In the genomic region with DNA sequence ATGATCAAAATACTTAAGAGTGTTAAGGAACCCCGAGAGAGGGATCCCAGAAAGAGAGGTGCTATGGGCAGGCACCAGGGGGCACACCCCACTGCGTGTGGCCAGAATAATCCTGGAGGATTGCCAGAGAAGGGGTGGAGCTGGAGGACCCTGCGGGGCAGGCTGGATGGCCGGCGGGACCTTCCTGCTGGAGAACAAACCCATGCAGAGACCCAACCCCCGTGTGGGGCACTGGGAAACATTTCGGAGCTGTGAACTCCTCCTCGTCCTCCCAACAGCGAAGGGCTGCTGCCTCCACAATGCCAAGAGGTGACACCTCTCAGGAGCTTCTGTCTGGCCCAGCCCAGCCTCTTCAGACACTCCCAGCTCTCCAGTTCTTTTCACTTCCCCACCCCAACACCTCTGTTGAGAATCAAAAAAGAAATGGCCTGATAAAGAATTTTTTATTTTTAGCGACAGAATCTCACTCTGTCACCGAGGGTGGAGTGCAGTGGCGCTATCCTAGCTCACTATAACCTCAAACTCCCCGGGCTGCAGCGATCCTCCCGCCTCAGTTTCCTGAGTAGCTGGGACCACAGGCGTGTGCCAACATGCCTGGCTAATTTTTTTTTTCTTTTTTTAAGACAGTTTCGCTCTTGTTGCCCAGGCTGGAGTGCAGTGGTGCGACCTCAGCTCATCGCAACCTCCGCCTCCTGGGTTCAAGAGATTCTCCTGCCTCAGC, we compare ENCODE assay signal across 1 cellular context.
TF ChIP-seq lines count a peak whose summit lies in the region.

No MANE protein-coding gene starts in this region.

TF ChIP-seq in HEK293, 187 proteins besides CTCF, POLR2A, EP300 and RAD21:
- TF ChIP-seq GLIS2 (tag by site-specific recombination; IDR thresholded peaks at IDR 0.05) (0 out of 2 replicates have a peak, but pooled peaks have one; percentile 16), ZNF18 (tag by site-specific recombination; IDR thresholded peaks at IDR 0.05) (no peak), PRDM4 (tag by site-specific recombination; IDR thresholded peaks at IDR 0.05) (0 out of 2 replicates have a peak, but pooled peaks have one; percentile 69), ZBTB8A (tag by site-specific recombination; IDR thresholded peaks at IDR 0.05) (no peak), ZNF660 (tag by site-specific recombination; IDR thresholded peaks at IDR 0.05) (no peak), ZNF629 (tag by site-specific recombination; IDR thresholded peaks at IDR 0.05) (no peak), ZIC2 (tag by site-specific recombination; IDR thresholded peaks at IDR 0.05) (peak; percentile 63), ZNF114 (tag by site-specific recombination; IDR thresholded peaks at IDR 0.05) (no peak), ZNF248 (tag by site-specific recombination; IDR thresholded peaks at IDR 0.05) (no peak), ZNF391 (tag by site-specific recombination; IDR thresholded peaks at IDR 0.05; ENCODE audit: borderline replicate concordance, low read depth) (no peak), HOXA7 (CRISPR knock-in tag; IDR thresholded peaks at IDR 0.05; ENCODE audit: borderline replicate concordance) (no peak), PRDM6 (tag by site-specific recombination; IDR thresholded peaks at IDR 0.05) (no peak), KLF7 (tag by site-specific recombination; IDR thresholded peaks at IDR 0.05; ENCODE audit: borderline replicate concordance) (no peak), ZNF202 (tag by site-specific recombination; IDR thresholded peaks at IDR 0.05; ENCODE audit: borderline replicate concordance) (no peak), GLIS1 (tag by site-specific recombination; IDR thresholded peaks at IDR 0.05) (peak; percentile 75), ZNF513 (tag by site-specific recombination; IDR thresholded peaks at IDR 0.05) (no peak), ZNF561 (tag by site-specific recombination; IDR thresholded peaks at IDR 0.05; ENCODE audit: borderline replicate concordance) (no peak), ZNF768 (tag by site-specific recombination; IDR thresholded peaks at IDR 0.05) (no peak), ZNF274 (IDR thresholded peaks at IDR 0.05; ENCODE audit: low read length) (no peak), ZNF274 (tag by site-specific recombination; IDR thresholded peaks at IDR 0.05; ENCODE audit: borderline replicate concordance) (no peak), BCL6B (tag by site-specific recombination; IDR thresholded peaks at IDR 0.05) (no peak)
TF ChIP-seq in HEK293: peak in this region for 4.
